17 cellular contexts compared by ENCODE assay signal in genomic region chr6:143221723-143222122, GRCh38.
DNase-seq lines count a peak whose midpoint lies in the region; ATAC-seq and TF ChIP-seq lines count a peak whose summit lies in the region.
"Had no signal": no experiment of that assay in that cellular context is flagged by ENCODE, and none has a peak within 500 bp of the region (broad histone marks: within the 10 kb centered on the region; RNA-seq: fewer than 3 reads in every experiment).

No MANE protein-coding gene starts in this region.

- no peak for ATAC-seq in right lobe of liver
- ATAC-seq in upper lobe of right lung, result no peak
- ATAC-seq in stimulated activated naive B cell treated with anti-CD40 and anti-IgM and Interleukin-4, amounts not matched to agents 10 μg/mL and 1 μg/mL and 100 μg/mL, for 72 hours (replicated peaks), result no peak

- no peaks in the 10 kb centered on the region for H3K4me1 Mint-ChIP-seq in stimulated activated naive B cell treated with anti-CD40 and anti-IgM and Interleukin-4, amounts not matched to agents 10 μg/mL and 1 μg/mL and 100 μg/mL, for 72 hours
- H3K4me1 Mint-ChIP-seq: CD4-positive, CD25-positive, alpha-beta regulatory T cell had no signal

- 83% methylated on average over 5 of the region's 5 CpGs for WGBS in liver
- WGBS in right lobe of liver (ENCODE audit: insufficient coverage, low coverage, low lambda C conversion rate, missing lambda C conversion rate), result 67% methylated on average over 5 of the region's 5 CpGs

- H3K4me3 Mint-ChIP-seq in stimulated activated naive B cell treated with anti-CD40 and anti-IgM and Interleukin-4, amounts not matched to agents 10 μg/mL and 1 μg/mL and 100 μg/mL, for 72 hours, result no peak overlapping the region
- H3K4me3 Mint-ChIP-seq: CD4-positive, CD25-positive, alpha-beta regulatory T cell had no signal

- peaks cover 5% of the 10 kb centered on the region in 2 donors for H3K36me3 Mint-ChIP-seq in stimulated activated naive B cell treated with anti-CD40 and anti-IgM and Interleukin-4, amounts not matched to agents 10 μg/mL and 1 μg/mL and 100 μg/mL, for 72 hours

- H3K27me3 Mint-ChIP-seq in stimulated activated naive B cell treated with anti-CD40 and anti-IgM and Interleukin-4, amounts not matched to agents 10 μg/mL and 1 μg/mL and 100 μg/mL, for 72 hours, result no peaks in the 10 kb centered on the region
- H3K27me3 Mint-ChIP-seq: CD4-positive, CD25-positive, alpha-beta regulatory T cell had no signal

- intact Hi-C loops in right lobe of liver (cut with DNase I) (no loop called here), left ventricle myocardium inferior (cut with micrococcal nuclease) (no loop called here), upper lobe of right lung (cut with DNase I) (no loop called here)

- H3K36me3 ChIP-seq in liver (ENCODE audit: control insufficient read depth in 4 of 4, insufficient read depth in 3 of 4, low read depth in 1 of 4, low read length in 3 of 4) (peaks cover 0 to 8% (median 5%) of the 10 kb centered on the region in 4 donors), right lobe of liver (no peaks in the 10 kb centered on the region), left ventricle myocardium inferior (no peaks in the 10 kb centered on the region), muscle layer of duodenum (ENCODE audit: control insufficient read depth in 1 of 2, insufficient read depth in 2 of 2, low read length in 2 of 2) (no peaks in the 10 kb centered on the region), upper lobe of right lung (no peaks in the 10 kb centered on the region)
- H3K36me3 ChIP-seq: BE2C, Peyer's patch had no signal

- no peak for DNase-seq in right lobe of liver
- no peak for DNase-seq in left ventricle myocardium inferior
- no peak for DNase-seq in upper lobe of right lung
- no peak for DNase-seq in NCI-H1436 treated with DMSO at 0.1 percent for 48 hours (lab: John Stamatoyannopoulos, UW)
- DNase-seq in stimulated activated naive B cell treated with anti-CD40 and anti-IgM and Interleukin-4, amounts not matched to agents 10 μg/mL and 1 μg/mL and 100 μg/mL, for 72 hours, result no peak
- DNase-seq in activated T-cell treated with anti-CD3 and anti-CD28 coated beads, Interleukin-2, amount 50 U/mL, for 1 hour, result no peak
- DNase-seq: BE2C; Caco-2; CD4-positive, CD25-positive, alpha-beta regulatory T cell; DMS153; GF-D8; NCI-H1105; NCI-H1694; Peyer's patch; SHP77 had no signal

- H3K27ac Mint-ChIP-seq in stimulated activated naive B cell treated with anti-CD40 and anti-IgM and Interleukin-4, amounts not matched to agents 10 μg/mL and 1 μg/mL and 100 μg/mL, for 72 hours, result no peak overlapping the region
- H3K27ac Mint-ChIP-seq: CD4-positive, CD25-positive, alpha-beta regulatory T cell had no signal

- no peaks in the 10 kb centered on the region for H3K27me3 ChIP-seq in liver (ENCODE audit: control insufficient read depth in 4 of 4, insufficient read depth in 4 of 4, low read length in 3 of 4)
- H3K27me3 ChIP-seq in right lobe of liver, result no peaks in the 10 kb centered on the region
- no peaks in the 10 kb centered on the region for H3K27me3 ChIP-seq in left ventricle myocardium inferior (ENCODE audit: low read depth)
- no peaks in the 10 kb centered on the region for H3K27me3 ChIP-seq in muscle layer of duodenum (ENCODE audit: low read depth, low read length)
- no peaks in the 10 kb centered on the region for H3K27me3 ChIP-seq in upper lobe of right lung
- H3K27me3 ChIP-seq: BE2C, Peyer's patch had no signal

- H3K9me3 ChIP-seq in liver (ENCODE audit: control insufficient read depth in 4 of 4, low read length in 3 of 4) (no peaks in the 10 kb centered on the region), right lobe of liver (no peaks in the 10 kb centered on the region), left ventricle myocardium inferior (replicated peaks) (no peaks in the 10 kb centered on the region), muscle layer of duodenum (ENCODE audit: control insufficient read depth in 1 of 2, low read length in 2 of 2) (no peaks in the 10 kb centered on the region), upper lobe of right lung (no peaks in the 10 kb centered on the region)
- H3K9me3 ChIP-seq: BE2C, Caco-2, Peyer's patch had no signal

- H3K9me3 Mint-ChIP-seq in stimulated activated naive B cell treated with anti-CD40 and anti-IgM and Interleukin-4, amounts not matched to agents 10 μg/mL and 1 μg/mL and 100 μg/mL, for 72 hours, result no peaks in the 10 kb centered on the region

- TF ChIP-seq RAD21 in liver (IDR thresholded peaks at IDR 0.05), result no peak

- no peak for TF ChIP-seq POLR2A in right lobe of liver (IDR thresholded peaks at IDR 0.05)

- H3K9ac ChIP-seq in liver (ENCODE audit: low read depth in 1 of 2, low read length in 2 of 2), result no peak overlapping the region

- peaks cover 0 to 6% (median 0%) of the 10 kb centered on the region in 4 donors for H3K4me1 ChIP-seq in liver (ENCODE audit: control insufficient read depth in 4 of 4, insufficient read depth in 4 of 4, low read length in 3 of 4)
- peaks cover 0 to 20% (median 0%) of the 10 kb centered on the region in 4 donors for H3K4me1 ChIP-seq in right lobe of liver
- peaks cover 72% of the 10 kb centered on the region for H3K4me1 ChIP-seq in left ventricle myocardium inferior
- H3K4me1 ChIP-seq in muscle layer of duodenum (ENCODE audit: control insufficient read depth in 1 of 2, insufficient read depth in 2 of 2, low read length in 2 of 2), result peaks cover 6 to 32% of the 10 kb centered on the region in 2 donors
- no peaks in the 10 kb centered on the region for H3K4me1 ChIP-seq in upper lobe of right lung
- H3K4me1 ChIP-seq: BE2C had no signal

- H3K27ac ChIP-seq in liver (ENCODE audit: low read depth in 1 of 2, low read length in 2 of 2) (peak overlapping the region; percentile 28 to 65), right lobe of liver (peak overlapping the region in 1 of 3 donors; percentile 86), left ventricle myocardium inferior (replicated peaks) (peak overlapping the region; percentile 84), muscle layer of duodenum (ENCODE audit: low read length) (peak overlapping the region; percentile 42), upper lobe of right lung (peak overlapping the region; percentile 39)

- TF ChIP-seq CTCF in liver (IDR thresholded peaks at IDR 0.05; ENCODE audit: low read depth, low read length, missing input control), result no peak
- TF ChIP-seq CTCF in right lobe of liver (IDR thresholded peaks at IDR 0.05), result no peak
- TF ChIP-seq CTCF in left ventricle myocardium inferior (IDR thresholded peaks at IDR 0.05; ENCODE audit: borderline replicate concordance), result no peak
- no peak for TF ChIP-seq CTCF in upper lobe of right lung (IDR thresholded peaks at IDR 0.05)

- no peak overlapping the region for H3K4me3 ChIP-seq in liver (ENCODE audit: low read depth in 1 of 3, low read length in 3 of 3)
- no peak overlapping the region for H3K4me3 ChIP-seq in right lobe of liver
- peak overlapping the region; percentile 10 for H3K4me3 ChIP-seq in left ventricle myocardium inferior
- H3K4me3 ChIP-seq in muscle layer of duodenum (ENCODE audit: low read depth in 1 of 2, low read length in 2 of 2), result no peak overlapping the region
- H3K4me3 ChIP-seq in upper lobe of right lung, result no peak overlapping the region
- H3K4me3 ChIP-seq: Peyer's patch had no signal

TF ChIP-seq in liver, 16 proteins besides CTCF, POLR2A, EP300 and RAD21:
- TF ChIP-seq EGR1 (IDR thresholded peaks at IDR 0.05; ENCODE audit: low read depth in 2 of 2) (no peak), HNF4A (conservative IDR thresholded peaks at IDR 0.05) (no peak), NR2F2 (IDR thresholded peaks at IDR 0.05) (peak; percentile 18), HNF4G (IDR thresholded peaks at IDR 0.05) (no peak)
